Comparison of ENCODE assay signal across 30 cellular contexts in genomic region chr20:1959156-1959555, GRCh38.
"Had no signal": no experiment of that assay in that cellular context is flagged by ENCODE, and none has a peak within 500 bp of the region (broad histone marks: within the 10 kb centered on the region; RNA-seq: fewer than 3 reads in every experiment).

No MANE protein-coding gene starts in this region.

- H3K9me3 ChIP-seq: ascending aorta had no signal

- H3K36me3 ChIP-seq: ascending aorta, cardiac muscle cell, WERI-Rb-1 had no signal

- H3K27ac ChIP-seq: ascending aorta, cardiac muscle cell, WERI-Rb-1 had no signal

- H3K4me3 ChIP-seq: ascending aorta, cardiac muscle cell had no signal

- ATAC-seq: activated CD4-positive, alpha-beta T cell treated with anti-CD3 and anti-CD28 coated beads for 36 hours; activated CD4-positive, CD25-positive, alpha-beta regulatory T cell treated with anti-CD3 and anti-CD28 coated beads, Interleukin-2, amount 50 U/mL, for 24 hours; activated CD8-positive, alpha-beta memory T cell treated with anti-CD3 and anti-CD28 coated beads, Interleukin-2, amount 10 ng/mL, durations not matched to agents 7 days and 5 days; activated CD8-positive, alpha-beta T cell treated with anti-CD3 and anti-CD28 coated beads, Interleukin-2, amount 10 ng/mL, durations not matched to agents 7 days and 5 days; activated naive CD8-positive, alpha-beta T cell treated with anti-CD3 and anti-CD28 coated beads, Interleukin-2, amount 50 U/mL, for 24 hours; WTC11 had no signal

- DNase-seq: activated CD4-positive, alpha-beta memory T cell treated with anti-CD3 and anti-CD28 coated beads, Interleukin-2, amount 10 ng/mL, durations not matched to agents 7 days and 5 days; activated CD4-positive, alpha-beta T cell treated with anti-CD3 and anti-CD28 coated beads for 1 hour; activated CD4-positive, alpha-beta T cell treated with anti-CD3 and anti-CD28 coated beads for 36 hours; activated CD4-positive, alpha-beta T cell treated with anti-CD3 and anti-CD28 coated beads for 48 hours; activated CD4-positive, alpha-beta T cell treated with anti-CD3 and anti-CD28 coated beads, Interleukin-2, amount 10 ng/mL, durations not matched to agents 7 days and 5 days; activated CD4-positive, alpha-beta T cell treated with anti-CD3 and anti-CD28 coated beads, Interleukin-2, amount 50 U/mL, for 48 hours; activated CD4-positive, CD25-positive, alpha-beta regulatory T cell; activated CD8-positive, alpha-beta memory T cell treated with anti-CD3 and anti-CD28 coated beads for 24 hours; activated CD8-positive, alpha-beta memory T cell treated with anti-CD3 and anti-CD28 coated beads, Interleukin-2, amount 10 ng/mL, durations not matched to agents 7 days and 5 days; activated CD8-positive, alpha-beta memory T cell treated with anti-CD3 and anti-CD28 coated beads, Interleukin-2, amount 50 U/mL, for 48 hours; activated CD8-positive, alpha-beta T cell treated with anti-CD3 and anti-CD28 coated beads, Interleukin-2, amount 10 ng/mL, durations not matched to agents 7 days and 5 days; activated effector memory CD4-positive, alpha-beta T cell treated with Interleukin-2 at 50 U/mL for 16 hours; activated gamma-delta T cell; activated naive CD4-positive, alpha-beta T cell treated with anti-CD3 and anti-CD28 coated beads, Interleukin-2, amount 10 ng/mL, durations not matched to agents 7 days and 5 days; activated naive CD4-positive, alpha-beta T cell treated with Interleukin-2 at 50 U/mL for 16 hours; activated naive CD8-positive, alpha-beta T cell treated with anti-CD3 and anti-CD28 coated beads, Interleukin-2, amount 10 ng/mL, durations not matched to agents 7 days and 5 days; activated naive CD8-positive, alpha-beta T cell treated with anti-CD3 and anti-CD28 coated beads, Interleukin-2, amount 50 U/mL, for 24 hours; activated T-cell treated with anti-CD3 and anti-CD28 coated beads, Interleukin-2, amount 50 U/mL, for 24 hours; activated T-cell treated with anti-CD3 and anti-CD28 coated beads, Interleukin-2, amount 50 U/mL, for 48 hours; amygdala; anterior cingulate cortex; caudate nucleus; cerebellar nuclear complex; T-helper 2 cell; T-helper 9 cell; WERI-Rb-1 had no signal
